ENCODE assay signal across 27 cellular contexts in genomic region chr6:127200114-127200513, GRCh38.
"Had no signal": no experiment of that assay in that cellular context is flagged by ENCODE, and none has a peak within 500 bp of the region (broad histone marks: within the 10 kb centered on the region; RNA-seq: fewer than 3 reads in every experiment).

No MANE protein-coding gene starts in this region.

- H3K79me2 ChIP-seq: hepatocyte had no signal

- H2AFZ ChIP-seq: hepatocyte had no signal

- ATAC-seq: activated T-cell treated with anti-CD3 and anti-CD28 coated beads, Interleukin-2, amount 50 U/mL, for 4 hours; effector memory CD8-positive, alpha-beta T cell; esophagus mucosa; T-cell had no signal

- H3K27me3 Mint-ChIP-seq: brain, progenitor cell of endocrine pancreas had no signal

- DNase-seq: activated CD4-positive, alpha-beta T cell treated with anti-CD3 and anti-CD28 coated beads for 1 hour; activated CD4-positive, alpha-beta T cell treated with anti-CD3 and anti-CD28 coated beads, Interleukin-2, amount 50 U/mL, for 4 hours; activated CD8-positive, alpha-beta memory T cell treated with anti-CD3 and anti-CD28 coated beads for 24 hours; activated CD8-positive, alpha-beta memory T cell treated with anti-CD3 and anti-CD28 coated beads, Interleukin-2, amount 50 U/mL, for 48 hours; activated naive CD4-positive, alpha-beta T cell treated with anti-CD3 and anti-CD28 coated beads for 36 hours; activated naive CD8-positive, alpha-beta T cell treated with anti-CD3 and anti-CD28 coated beads, Interleukin-2, amount 10 ng/mL, durations not matched to agents 7 days and 5 days; activated T-cell treated with anti-CD3 and anti-CD28 coated beads, Interleukin-2, amount 50 U/mL, for 4 hours; anterior cingulate cortex; caudate nucleus; dorsolateral prefrontal cortex; effector memory CD8-positive, alpha-beta T cell; foreskin melanocyte; glutamatergic neuron; left ventricle myocardium superior; stimulated activated CD4-positive, alpha-beta T cell treated with anti-CD3 and anti-CD28 coated beads, Interleukin-4, amount 100 ng/mL, for 24 hours; substantia nigra; T-cell; tibial artery; WERI-Rb-1 had no signal

- H3K9me3 Mint-ChIP-seq: activated naive CD4-positive, alpha-beta T cell treated with anti-CD3 and anti-CD28 coated beads for 36 hours; activated naive CD8-positive, alpha-beta T cell treated with anti-CD3 and anti-CD28 coated beads, Interleukin-2, amount 10 ng/mL, durations not matched to agents 7 days and 5 days; activated T-cell treated with anti-CD3 and anti-CD28 coated beads, Interleukin-2, amount 50 U/mL, for 4 hours; activated T-helper 2 cell treated with anti-CD3 and anti-CD28 coated beads, Interferon-gamma antibody, Interleukin-2, Interleukin-4, amounts not matched to agents 10 μg/mL and 5 μg/mL and 100 μg/mL, durations not matched to agents 14 hours and 24 hours and 36 hours; brain; effector memory CD8-positive, alpha-beta T cell; memory B cell; stimulated activated naive CD8-positive, alpha-beta T cell treated with anti-CD3 and anti-CD28 coated beads, Interleukin-15, Interleukin-2, amounts not matched to agents 100 ng/mL and 50 ng/mL, for 24 hours; T-cell; T-helper 2 cell treated with Interferon-gamma antibody and Interleukin-4, amounts not matched to agents 5 μg/mL and 100 μg/mL, for 36 hours had no signal

- H3K4me1 ChIP-seq: tibial artery had no signal

- H3K27ac Mint-ChIP-seq: activated naive CD4-positive, alpha-beta T cell treated with anti-CD3 and anti-CD28 coated beads for 36 hours; activated naive CD8-positive, alpha-beta T cell treated with anti-CD3 and anti-CD28 coated beads, Interleukin-2, amount 10 ng/mL, durations not matched to agents 7 days and 5 days; activated T-helper 2 cell treated with anti-CD3 and anti-CD28 coated beads, Interferon-gamma antibody, Interleukin-2, Interleukin-4, amounts not matched to agents 10 μg/mL and 5 μg/mL and 100 μg/mL, durations not matched to agents 14 hours and 24 hours and 36 hours; brain; effector memory CD8-positive, alpha-beta T cell; memory B cell; progenitor cell of endocrine pancreas; stimulated activated naive CD8-positive, alpha-beta T cell treated with anti-CD3 and anti-CD28 coated beads, Interleukin-15, Interleukin-2, amounts not matched to agents 100 ng/mL and 50 ng/mL, for 24 hours; T-cell; T-helper 2 cell treated with Interferon-gamma antibody and Interleukin-4, amounts not matched to agents 5 μg/mL and 100 μg/mL, for 36 hours had no signal

- H3K36me3 ChIP-seq: tibial artery, WERI-Rb-1 had no signal

- H3K9me3 ChIP-seq: tibial artery had no signal

- H3K4me3 Mint-ChIP-seq: activated naive CD4-positive, alpha-beta T cell treated with anti-CD3 and anti-CD28 coated beads for 36 hours; activated naive CD8-positive, alpha-beta T cell treated with anti-CD3 and anti-CD28 coated beads, Interleukin-2, amount 10 ng/mL, durations not matched to agents 7 days and 5 days; activated T-cell treated with anti-CD3 and anti-CD28 coated beads, Interleukin-2, amount 50 U/mL, for 4 hours; brain; effector memory CD8-positive, alpha-beta T cell; memory B cell; stimulated activated naive CD8-positive, alpha-beta T cell treated with anti-CD3 and anti-CD28 coated beads, Interleukin-15, Interleukin-2, amounts not matched to agents 100 ng/mL and 50 ng/mL, for 24 hours; T-cell; T-helper 2 cell treated with Interferon-gamma antibody and Interleukin-4, amounts not matched to agents 5 μg/mL and 100 μg/mL, for 36 hours had no signal

- H3K27ac ChIP-seq: dorsolateral prefrontal cortex, hepatocyte, tibial artery, WERI-Rb-1 had no signal

- H3K27me3 ChIP-seq: hepatocyte, tibial artery had no signal

- H3K36me3 Mint-ChIP-seq: activated naive CD8-positive, alpha-beta T cell treated with anti-CD3 and anti-CD28 coated beads, Interleukin-2, amount 10 ng/mL, durations not matched to agents 7 days and 5 days; brain; memory B cell; T-cell had no signal

- H3K4me2 ChIP-seq: hepatocyte had no signal

- H3K4me1 Mint-ChIP-seq: activated naive CD8-positive, alpha-beta T cell treated with anti-CD3 and anti-CD28 coated beads, Interleukin-2, amount 10 ng/mL, durations not matched to agents 7 days and 5 days; brain; memory B cell; T-cell had no signal

- H3K4me3 ChIP-seq: dorsolateral prefrontal cortex, hepatocyte, tibial artery had no signal
